22 cellular contexts compared by ENCODE assay signal in genomic region chr4:40546972-40547371, GRCh38.
A peak's percentile ranks its signal among the peaks of the same experiment; 100 is the strongest.
DNase-seq lines count a peak whose midpoint lies in the region; ATAC-seq and TF ChIP-seq lines count a peak whose summit lies in the region.
"Had no signal": no experiment of that assay in that cellular context is flagged by ENCODE, and none has a peak within 500 bp of the region (broad histone marks: within the 10 kb centered on the region; RNA-seq: fewer than 3 reads in every experiment).

No MANE protein-coding gene starts in this region.

- H3K27me3 ChIP-seq in left ventricle myocardium inferior (ENCODE audit: low read depth): peaks cover 6% of the 10 kb centered on the region
- no peaks in the 10 kb centered on the region for H3K27me3 ChIP-seq in duodenal mucosa (ENCODE audit: control insufficient read depth in 1 of 2, insufficient read depth in 2 of 2, low read length in 2 of 2)
- no peaks in the 10 kb centered on the region for H3K27me3 ChIP-seq in naive thymus-derived CD4-positive, alpha-beta T cell (ENCODE audit: control insufficient read depth in 2 of 2, insufficient read depth in 2 of 2, low read length in 2 of 2)
- H3K27me3 ChIP-seq: cardiac muscle cell had no signal

- TF ChIP-seq CTCF in left ventricle myocardium inferior (IDR thresholded peaks at IDR 0.05; ENCODE audit: borderline replicate concordance): no peak

- POLR2A ChIA-PET in naive thymus-derived CD4-positive, alpha-beta T cell (lab: Charles Lee): no interaction called here

- no peak overlapping the region for H3K4me3 Mint-ChIP-seq in naive thymus-derived CD4-positive, alpha-beta T cell
- H3K4me3 Mint-ChIP-seq: activated CD4-positive, alpha-beta T cell treated with anti-CD3 and anti-CD28 coated beads for 36 hours; activated naive CD4-positive, alpha-beta T cell treated with anti-CD3 and anti-CD28 coated beads for 36 hours; activated T-cell treated with anti-CD3 and anti-CD28 coated beads, Interleukin-2, amount 50 U/mL, for 72 hours; mesothelial cell of epicardium; stimulated activated naive B cell treated with anti-CD40 and anti-IgM and Interleukin-4, amounts not matched to agents 10 μg/mL and 1 μg/mL and 100 μg/mL, for 72 hours had no signal

- no peaks in the 10 kb centered on the region for H3K4me1 ChIP-seq in left ventricle myocardium inferior
- H3K4me1 ChIP-seq in duodenal mucosa (ENCODE audit: control insufficient read depth in 1 of 2, insufficient read depth in 2 of 2, low read length in 2 of 2): peaks cover 22 to 43% of the 10 kb centered on the region in 2 donors
- H3K4me1 ChIP-seq in naive thymus-derived CD4-positive, alpha-beta T cell (ENCODE audit: control insufficient read depth in 2 of 2, insufficient read depth in 2 of 2, low read length in 2 of 2): peaks cover 0 to 11% of the 10 kb centered on the region in 2 donors
- H3K4me1 ChIP-seq: psoas muscle had no signal

- DNase-seq in Right ventricle myocardium superior (no peak), left ventricle myocardium inferior (no peak), T-helper 2 cell (no peak), NCI-H82 treated with DMSO at 0.1 percent for 48 hours (lab: John Stamatoyannopoulos, UW; ENCODE audit: unreplicated experiment) (no peak), HUDEP-2 (lab: John Stamatoyannopoulos, UW; ENCODE audit: unreplicated experiment in 76 of 76) (no peak)
- DNase-seq in naive thymus-derived CD4-positive, alpha-beta T cell: no peak
- DNase-seq: activated CD4-positive, alpha-beta T cell treated with anti-CD3 and anti-CD28 coated beads for 36 hours; activated naive CD4-positive, alpha-beta T cell treated with anti-CD3 and anti-CD28 coated beads for 36 hours; activated T-cell treated with anti-CD3 and anti-CD28 coated beads, Interleukin-2, amount 50 U/mL, for 72 hours; dermis blood vessel endothelial cell; IMR-90; NCI-H1417 treated with DMSO at 0.1 percent for 48 hours; NCI-H510A treated with DMSO at 0.1 percent for 48 hours; psoas muscle; stimulated activated CD4-positive, alpha-beta T cell treated with anti-CD3 and anti-CD28 coated beads, Interleukin-2, amount 100 ng/mL, for 48 hours; stimulated activated naive B cell treated with anti-CD40 and anti-IgM and Interleukin-4, amounts not matched to agents 10 μg/mL and 1 μg/mL and 100 μg/mL, for 72 hours had no signal

- ATAC-seq in Right ventricle myocardium superior (ENCODE audit: poor library complexity): peak; percentile 38
- ATAC-seq in naive thymus-derived CD4-positive, alpha-beta T cell: peak; percentile 44
- no peak for ATAC-seq in activated CD4-positive, CD25-positive, alpha-beta regulatory T cell treated with anti-CD3 and anti-CD28 coated beads, Interleukin-2, amount 50 U/mL, for 24 hours
- ATAC-seq: activated CD4-positive, alpha-beta T cell treated with anti-CD3 and anti-CD28 coated beads for 36 hours; activated T-cell treated with anti-CD3 and anti-CD28 coated beads, Interleukin-2, amount 50 U/mL, for 72 hours; psoas muscle; stimulated activated naive B cell treated with anti-CD40 and anti-IgM and Interleukin-4, amounts not matched to agents 10 μg/mL and 1 μg/mL and 100 μg/mL, for 72 hours had no signal

- intact Hi-C loops in Right ventricle myocardium superior (cut with DNase I): no loop called here
- intact Hi-C loops in left ventricle myocardium inferior (cut with micrococcal nuclease): no loop called here
- intact Hi-C loops in naive thymus-derived CD4-positive, alpha-beta T cell (cut with micrococcal nuclease): no loop called here

- H3K4me3 ChIP-seq in left ventricle myocardium inferior (no peak overlapping the region), duodenal mucosa (ENCODE audit: low read depth in 1 of 2, low read length in 2 of 2) (peak overlapping the region in 1 of 2 donors; percentile 38)
- no peak overlapping the region for H3K4me3 ChIP-seq in naive thymus-derived CD4-positive, alpha-beta T cell (ENCODE audit: low read length)
- H3K4me3 ChIP-seq: cardiac muscle cell, psoas muscle, smooth muscle cell, thoracic aorta had no signal

- H3K9ac ChIP-seq in duodenal mucosa (ENCODE audit: low read depth in 1 of 2, low read length in 2 of 2): no peak overlapping the region

- peaks cover 9 to 28% (median 17%) of the 10 kb centered on the region in 7 donors for H3K4me1 Mint-ChIP-seq in naive thymus-derived CD4-positive, alpha-beta T cell

- H3K27me3 Mint-ChIP-seq in naive thymus-derived CD4-positive, alpha-beta T cell: no peaks in the 10 kb centered on the region
- H3K27me3 Mint-ChIP-seq: activated CD4-positive, alpha-beta T cell treated with anti-CD3 and anti-CD28 coated beads for 36 hours; stimulated activated naive B cell treated with anti-CD40 and anti-IgM and Interleukin-4, amounts not matched to agents 10 μg/mL and 1 μg/mL and 100 μg/mL, for 72 hours had no signal

- CTCF ChIA-PET in naive thymus-derived CD4-positive, alpha-beta T cell (lab: Charles Lee): no interaction called here

- H3K9me3 Mint-ChIP-seq in naive thymus-derived CD4-positive, alpha-beta T cell: no peaks in the 10 kb centered on the region
- H3K9me3 Mint-ChIP-seq: activated naive CD4-positive, alpha-beta T cell treated with anti-CD3 and anti-CD28 coated beads for 36 hours; activated T-cell treated with anti-CD3 and anti-CD28 coated beads, Interleukin-2, amount 50 U/mL, for 72 hours; mesothelial cell of epicardium; stimulated activated naive B cell treated with anti-CD40 and anti-IgM and Interleukin-4, amounts not matched to agents 10 μg/mL and 1 μg/mL and 100 μg/mL, for 72 hours had no signal

- H3K27ac ChIP-seq in left ventricle myocardium inferior (replicated peaks): no peak overlapping the region
- H3K27ac ChIP-seq in duodenal mucosa (ENCODE audit: low read depth, low read length): peak overlapping the region; percentile 49
- H3K27ac ChIP-seq in naive thymus-derived CD4-positive, alpha-beta T cell (ENCODE audit: low read depth, low read length): no peak overlapping the region
- H3K27ac ChIP-seq: cardiac muscle cell, psoas muscle, thoracic aorta had no signal

- H3K27ac Mint-ChIP-seq in naive thymus-derived CD4-positive, alpha-beta T cell: peak overlapping the region in 1 of 9 donors; percentile 36
- H3K27ac Mint-ChIP-seq: activated CD4-positive, alpha-beta T cell treated with anti-CD3 and anti-CD28 coated beads for 36 hours; activated naive CD4-positive, alpha-beta T cell treated with anti-CD3 and anti-CD28 coated beads for 36 hours; activated T-cell treated with anti-CD3 and anti-CD28 coated beads, Interleukin-2, amount 50 U/mL, for 72 hours; mesothelial cell of epicardium; stimulated activated naive B cell treated with anti-CD40 and anti-IgM and Interleukin-4, amounts not matched to agents 10 μg/mL and 1 μg/mL and 100 μg/mL, for 72 hours had no signal

- H3K9me3 ChIP-seq in left ventricle myocardium inferior (replicated peaks) (no peaks in the 10 kb centered on the region), duodenal mucosa (ENCODE audit: control insufficient read depth in 1 of 2, low read length in 2 of 2) (no peaks in the 10 kb centered on the region)
- no peaks in the 10 kb centered on the region for H3K9me3 ChIP-seq in naive thymus-derived CD4-positive, alpha-beta T cell (ENCODE audit: control insufficient read depth in 2 of 3, low read length in 3 of 3)
- H3K9me3 ChIP-seq: psoas muscle, thoracic aorta had no signal

- peaks cover 0 to 4% (median 0%) of the 10 kb centered on the region in 5 donors for H3K36me3 Mint-ChIP-seq in naive thymus-derived CD4-positive, alpha-beta T cell

- H3K36me3 ChIP-seq in left ventricle myocardium inferior (no peaks in the 10 kb centered on the region), duodenal mucosa (ENCODE audit: control insufficient read depth in 1 of 2, insufficient read depth in 2 of 2, low read length in 2 of 2) (no peaks in the 10 kb centered on the region)
- no peaks in the 10 kb centered on the region for H3K36me3 ChIP-seq in naive thymus-derived CD4-positive, alpha-beta T cell (ENCODE audit: control insufficient read depth in 2 of 3, insufficient read depth in 3 of 3, low read length in 3 of 3)
- H3K36me3 ChIP-seq: cardiac muscle cell, thoracic aorta had no signal

Comparison
In these comparisons a context has a peak if more than half of its experiments do, and no peak if none do; other contexts are left out.
1. ATAC-seq: peak in Right ventricle myocardium superior (single experiment) and naive thymus-derived CD4-positive, alpha-beta T cell (single experiment); none in activated CD4-positive, CD25-positive, alpha-beta regulatory T cell treated with anti-CD3 and anti-CD28 coated beads, Interleukin-2, amount 50 U/mL, for 24 hours (0 of 2).